8 cellular contexts compared by ENCODE assay signal in the genomic region with DNA sequence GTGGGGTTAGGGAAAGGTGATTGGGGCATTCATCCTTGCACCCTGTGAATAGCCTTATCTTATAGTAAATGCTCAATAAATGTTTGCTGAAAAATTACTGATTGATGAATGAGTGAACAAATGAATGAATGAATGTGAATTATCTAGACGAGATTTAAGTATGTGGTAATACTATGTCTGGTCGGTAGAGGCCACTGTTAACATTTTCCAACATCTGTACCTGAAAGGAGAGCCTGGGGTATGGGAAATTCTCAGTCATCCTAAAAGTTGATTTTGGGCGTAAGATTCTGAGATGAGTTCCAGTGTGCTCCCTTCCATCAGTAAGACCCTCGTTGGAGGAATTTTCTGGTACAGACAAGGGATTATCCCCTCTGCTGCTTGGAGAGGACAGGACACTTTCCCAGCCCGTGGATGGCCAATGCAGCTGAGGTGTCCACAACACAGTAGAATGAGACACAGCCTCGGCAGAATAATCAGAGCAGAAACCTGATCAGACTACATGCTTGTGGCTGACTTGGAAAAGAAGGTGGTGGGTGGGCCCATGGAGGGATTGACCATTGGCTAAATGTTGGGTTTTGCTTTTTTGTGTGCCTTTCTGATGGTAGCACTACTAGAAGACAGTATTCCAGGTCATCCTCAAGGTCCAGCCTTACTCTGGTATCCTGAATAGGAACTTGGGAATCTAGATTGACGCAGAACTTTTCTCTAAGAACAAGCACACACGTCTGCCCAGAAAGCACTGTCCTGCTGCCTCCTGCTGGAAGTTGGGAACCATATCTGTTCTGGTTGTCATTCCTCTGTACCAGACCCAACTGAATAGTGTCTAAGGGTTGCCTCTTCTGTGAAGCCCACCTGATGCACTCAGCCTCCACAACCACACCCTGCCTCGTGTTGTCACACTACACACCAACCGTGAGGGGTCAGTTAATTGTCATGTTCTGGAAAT.
A peak's percentile ranks its signal among the peaks of the same experiment; 100 is the strongest.
DNase-seq lines count a peak whose midpoint lies in the region; ATAC-seq and TF ChIP-seq lines count a peak whose summit lies in the region.

No MANE protein-coding gene starts in this region.

- H4K20me1 ChIP-seq in OCI-LY1 (ENCODE audit: insufficient read depth, low read length) (no peaks in the 10 kb centered on the region), fibroblast of lung (ENCODE audit: control insufficient read depth, extremely low read depth, insufficient read depth, low read length) (no peaks in the 10 kb centered on the region)

- TF ChIP-seq POLR2A in prostate gland (IDR thresholded peaks at IDR 0.05) = no peak

- no peaks in the 10 kb centered on the region for H3K36me3 Mint-ChIP-seq in HFFc6 (ENCODE audit: low read depth)

- no peaks in the 10 kb centered on the region for H3K4me1 Mint-ChIP-seq in HFFc6 (ENCODE audit: low read depth)

- TF ChIP-seq CTCF in HFFc6 (IDR thresholded peaks at IDR 0.05) = peak; percentile 69
- TF ChIP-seq CTCF in OCI-LY1 (IDR thresholded peaks at IDR 0.05; ENCODE audit: low read length) = peak; percentile 73
- TF ChIP-seq CTCF in fibroblast of lung (conservative IDR thresholded peaks at IDR 0.05 in 1 of 2, IDR thresholded peaks at IDR 0.05 in 1 of 2; ENCODE audit: low read depth in 1 of 2, low read length in 2 of 2) = peak; percentile 40 to 61
- peak in 3 of 4 experiments; percentile 32 to 59 (median 45) for TF ChIP-seq CTCF in prostate gland (IDR thresholded peaks at IDR 0.05)

- H3K4me2 ChIP-seq in OCI-LY1 (ENCODE audit: low read length) (no peak overlapping the region), fibroblast of lung (ENCODE audit: extremely low read depth, insufficient read depth, low read length) (no peak overlapping the region)

- H3K4me1 ChIP-seq in OCI-LY1 (ENCODE audit: insufficient read depth, low read length, severe bottlenecking) (no peaks in the 10 kb centered on the region), fibroblast of lung (ENCODE audit: control insufficient read depth, extremely low read depth, insufficient read depth, low read length) (no peaks in the 10 kb centered on the region), prostate gland (replicated peaks) (no peaks in the 10 kb centered on the region)

- peaks cover 3% of the 10 kb centered on the region for H3K27me3 Mint-ChIP-seq in HFFc6 (ENCODE audit: insufficient read depth)

- H3K27ac ChIP-seq in OCI-LY1 (ENCODE audit: low read depth, low read length, poor library complexity, severe bottlenecking) (no peak overlapping the region), fibroblast of lung (ENCODE audit: insufficient read depth, low read length) (no peak overlapping the region), prostate gland (peak overlapping the region in 1 of 2 donors; percentile 1)

- H3K27ac Mint-ChIP-seq in HFFc6 = no peak overlapping the region

- peak; percentile 13 for DNase-seq in Caki2 (ENCODE audit: low read depth)
- DNase-seq in HFFc6 = no peak
- DNase-seq in fibroblast of lung (ENCODE audit: low read depth in 2 of 2) = peak; percentile 7 to 19
- no peak for DNase-seq in prostate gland (ENCODE audit: low spot score)
- DNase-seq in NCI-H774 (lab: John Stamatoyannopoulos, UW) = no peak
- DNase-seq in central memory CD4-positive, alpha-beta T cell = no peak

- in situ Hi-C loops in Caki2 (cut with HindIII; ENCODE audit: low pct_unique_long_range_greater_than_20kb, low sequenced_read_pairs) = no loop called here

- H3K9ac ChIP-seq in OCI-LY1 (ENCODE audit: low read length) (no peak overlapping the region), fibroblast of lung (ENCODE audit: insufficient read depth, low read length) (no peak overlapping the region)

- no peak overlapping the region for H3K4me3 Mint-ChIP-seq in HFFc6

- H3K79me2 ChIP-seq in OCI-LY1 (ENCODE audit: insufficient read depth, low read length) = no peaks in the 10 kb centered on the region
- H3K79me2 ChIP-seq in fibroblast of lung (ENCODE audit: control insufficient read depth, insufficient read depth, low read length) = no peaks in the 10 kb centered on the region

- H3K9me3 Mint-ChIP-seq in HFFc6 = peaks cover 10% of the 10 kb centered on the region; the same call in 1 of the 2 replicates

- H3K9me3 ChIP-seq in OCI-LY1 (ENCODE audit: low read length) (no peaks in the 10 kb centered on the region), fibroblast of lung (ENCODE audit: control insufficient read depth, insufficient read depth, low read depth, low read length) (no peaks in the 10 kb centered on the region), prostate gland (no peaks in the 10 kb centered on the region)

- H3K27me3 ChIP-seq in OCI-LY1 (ENCODE audit: insufficient read depth, low read length) (no peaks in the 10 kb centered on the region), fibroblast of lung (ENCODE audit: control insufficient read depth, insufficient read depth, low read length) (no peaks in the 10 kb centered on the region), prostate gland (replicated peaks; ENCODE audit: insufficient read depth) (no peaks in the 10 kb centered on the region)

- H3K36me3 ChIP-seq in OCI-LY1 (ENCODE audit: insufficient read depth, low read length) = no peaks in the 10 kb centered on the region
- no peaks in the 10 kb centered on the region for H3K36me3 ChIP-seq in fibroblast of lung (ENCODE audit: control insufficient read depth, insufficient read depth, low read length)
- H3K36me3 ChIP-seq in prostate gland = no peaks in the 10 kb centered on the region

- no peaks in the 10 kb centered on the region for H3F3A ChIP-seq in OCI-LY1 (ENCODE audit: insufficient read depth, low read length)

- WGBS in prostate gland = 48% methylated on average over 10 of the region's 10 CpGs

- H3K4me3 ChIP-seq in OCI-LY1 (ENCODE audit: low read depth, low read length, poor library complexity, severe bottlenecking) (no peak overlapping the region), fibroblast of lung (replicated peaks in 1 of 4; ENCODE audit: control extremely low read depth in 1 of 4, insufficient read depth in 1 of 4, low read depth in 3 of 4, low read length in 4 of 4) (no peak overlapping the region), prostate gland (no peak overlapping the region)

- no peak for ATAC-seq in GM18861 (IDR thresholded peaks at IDR 0.05; ENCODE audit: unreplicated experiment)

- intact Hi-C loops in prostate gland (cut with DNase I) = loop anchor here (10.0 kb wide), 1 partner anchor 403 kb away; no protein-coding TSS in a partner anchor

- no peaks in the 10 kb centered on the region for H3K9me2 ChIP-seq in OCI-LY1 (ENCODE audit: low read depth, low read length)

- H2AFZ ChIP-seq in OCI-LY1 (ENCODE audit: low read length) (no peak overlapping the region), fibroblast of lung (ENCODE audit: low read length) (no peak overlapping the region)

Comparison
In these comparisons a context has a peak if more than half of its experiments do, and no peak if none do; other contexts are left out.
1. DNase-seq: peak in Caki2 (single experiment) and fibroblast of lung (2 of 2); none in HFFc6 (single experiment), prostate gland (single experiment), NCI-H774 (single experiment) and central memory CD4-positive, alpha-beta T cell (single experiment).
2. Peak in every context shown above with its lines, with median percentiles within 50 percentile points of each other: CTCF ChIP-seq.